ENCODE assay signal across 10 cellular contexts in genomic region chr13:41231786-41232185, GRCh38. TPM values are rescaled to one million over a fixed set of nuclear protein-coding genes. Genes with fewer than 3 reads are reported as not detected.
DNase-seq lines count a peak whose midpoint lies in the region; ATAC-seq and TF ChIP-seq lines count a peak whose summit lies in the region.
"Had no signal": no experiment of that assay in that cellular context is flagged by ENCODE, and none has a peak within 500 bp of the region (broad histone marks: within the 10 kb centered on the region; RNA-seq: fewer than 3 reads in every experiment).

No MANE protein-coding gene starts in this region.

- H3K4me3 Mint-ChIP-seq in MCF 10A (ENCODE audit: unreplicated experiment), result no peak overlapping the region
- no peak overlapping the region for H3K4me3 Mint-ChIP-seq in stimulated activated naive B cell treated with anti-CD40 and anti-IgM and Interleukin-4, amounts not matched to agents 10 μg/mL and 1 μg/mL and 100 μg/mL, for 72 hours
- H3K4me3 Mint-ChIP-seq in T-helper 2 cell treated with Interferon-gamma antibody and Interleukin-4, amounts not matched to agents 5 μg/mL and 100 μg/mL, for 36 hours, result no peak overlapping the region

- H3K36me3 Mint-ChIP-seq in MCF 10A (ENCODE audit: insufficient read depth, unreplicated experiment), result peaks cover 12% of the 10 kb centered on the region
- H3K36me3 Mint-ChIP-seq in stimulated activated naive B cell treated with anti-CD40 and anti-IgM and Interleukin-4, amounts not matched to agents 10 μg/mL and 1 μg/mL and 100 μg/mL, for 72 hours, result peaks cover 34 to 60% of the 10 kb centered on the region in 2 donors
- peaks cover 31% of the 10 kb centered on the region for H3K36me3 Mint-ChIP-seq in T-helper 2 cell treated with Interferon-gamma antibody and Interleukin-4, amounts not matched to agents 5 μg/mL and 100 μg/mL, for 36 hours (ENCODE audit: low read depth)

- intact Hi-C loops in MCF 10A (cut with micrococcal nuclease) (no loop called here), breast epithelium (cut with DNase I; ENCODE audit: low total_unique reads) (no loop called here)

- CTCF ChIA-PET in MCF 10A (lab: Yijun Ruan, JAX), result interaction anchor here (0.6 to 2.5 kb wide), 4 partner anchors 9 to 453 kb away, joined by 3 to 11 read pairs (median 5); no protein-coding TSS in a partner anchor

- H3K4me3 ChIP-seq in breast epithelium, result no peak overlapping the region

- ATAC-seq in esophagus mucosa, result peak; percentile 64
- no peak for ATAC-seq in stimulated activated naive B cell treated with anti-CD40 and anti-IgM and Interleukin-4, amounts not matched to agents 10 μg/mL and 1 μg/mL and 100 μg/mL, for 72 hours (replicated peaks)

- POLR2A ChIA-PET in MCF 10A (lab: Yijun Ruan, JAX), result interaction anchor here (0.6 to 0.8 kb wide), 2 partner anchors 32 to 171 kb away, joined by 3 read pairs; partner anchors contain the start of gene MTRF1

- TF ChIP-seq POLR2A in breast epithelium (IDR thresholded peaks at IDR 0.05), result no peak

- peaks cover 14% of the 10 kb centered on the region for H3K4me1 Mint-ChIP-seq in MCF 10A (ENCODE audit: insufficient read depth, unreplicated experiment)
- peaks cover 10 to 20% of the 10 kb centered on the region in 2 donors for H3K4me1 Mint-ChIP-seq in stimulated activated naive B cell treated with anti-CD40 and anti-IgM and Interleukin-4, amounts not matched to agents 10 μg/mL and 1 μg/mL and 100 μg/mL, for 72 hours
- no peaks in the 10 kb centered on the region for H3K4me1 Mint-ChIP-seq in T-helper 2 cell treated with Interferon-gamma antibody and Interleukin-4, amounts not matched to agents 5 μg/mL and 100 μg/mL, for 36 hours (ENCODE audit: low read depth)

- peak overlapping the region; percentile 85 for H3K27ac Mint-ChIP-seq in MCF 10A (ENCODE audit: low read depth, unreplicated experiment)
- peak overlapping the region; percentile 80 for H3K27ac Mint-ChIP-seq in stimulated activated naive B cell treated with anti-CD40 and anti-IgM and Interleukin-4, amounts not matched to agents 10 μg/mL and 1 μg/mL and 100 μg/mL, for 72 hours
- no peak overlapping the region for H3K27ac Mint-ChIP-seq in T-helper 2 cell treated with Interferon-gamma antibody and Interleukin-4, amounts not matched to agents 5 μg/mL and 100 μg/mL, for 36 hours

- H3K36me3 ChIP-seq in breast epithelium, result no peaks in the 10 kb centered on the region

- no peaks in the 10 kb centered on the region for H3K4me1 ChIP-seq in breast epithelium

- no peaks in the 10 kb centered on the region for H3K9me3 Mint-ChIP-seq in MCF 10A (ENCODE audit: unreplicated experiment)
- no peaks in the 10 kb centered on the region for H3K9me3 Mint-ChIP-seq in stimulated activated naive B cell treated with anti-CD40 and anti-IgM and Interleukin-4, amounts not matched to agents 10 μg/mL and 1 μg/mL and 100 μg/mL, for 72 hours
- H3K9me3 Mint-ChIP-seq in T-helper 2 cell treated with Interferon-gamma antibody and Interleukin-4, amounts not matched to agents 5 μg/mL and 100 μg/mL, for 36 hours, result no peaks in the 10 kb centered on the region

- no peak overlapping the region for H3K27ac ChIP-seq in breast epithelium

- no TSS peak for BruUV-seq in MCF 10A (replicated peaks; lab: Mats Ljungman, UMichigan)

- TF ChIP-seq CTCF in MCF 10A (IDR thresholded peaks at IDR 0.05; ENCODE audit: unreplicated experiment) (no peak), breast epithelium (IDR thresholded peaks at IDR 0.05) (no peak)

- H3K9me3 ChIP-seq in breast epithelium, result no peaks in the 10 kb centered on the region

- no peaks in the 10 kb centered on the region for H3K27me3 Mint-ChIP-seq in MCF 10A (ENCODE audit: insufficient read depth, unreplicated experiment)
- H3K27me3 Mint-ChIP-seq in stimulated activated naive B cell treated with anti-CD40 and anti-IgM and Interleukin-4, amounts not matched to agents 10 μg/mL and 1 μg/mL and 100 μg/mL, for 72 hours, result no peaks in the 10 kb centered on the region
- no peaks in the 10 kb centered on the region for H3K27me3 Mint-ChIP-seq in T-helper 2 cell treated with Interferon-gamma antibody and Interleukin-4, amounts not matched to agents 5 μg/mL and 100 μg/mL, for 36 hours (ENCODE audit: low read depth)

- DNase-seq in MCF 10A (ENCODE audit: unreplicated experiment), result peak; percentile 57
- no peak for DNase-seq in breast epithelium (ENCODE audit: low spot score in 2 of 2)
- peak; percentile 62 for DNase-seq in NCI-H2171 (lab: John Stamatoyannopoulos, UW)
- DNase-seq in stimulated activated naive B cell treated with anti-CD40 and anti-IgM and Interleukin-4, amounts not matched to agents 10 μg/mL and 1 μg/mL and 100 μg/mL, for 72 hours, result no peak
- no peak for DNase-seq in T-helper 2 cell treated with Interferon-gamma antibody and Interleukin-4, amounts not matched to agents 5 μg/mL and 100 μg/mL, for 36 hours (ENCODE audit: low spot score)
- DNase-seq in SW480 (ENCODE audit: low spot score), result no peak
- no peak for DNase-seq in NCI-H2081 treated with DMSO at 0.1 percent for 48 hours (lab: John Stamatoyannopoulos, UW)
- DNase-seq: AML-193, NCI-H446 treated with DMSO at 0.1 percent for 48 hours had no signal

- no peaks in the 10 kb centered on the region for H3K27me3 ChIP-seq in breast epithelium

RNA-seq across cellular contexts. Expression of gene MTRF1, which starts 31.6 kb away (rescaled TPM):
- total RNA-seq in MCF 10A (2022) (10.3 and 11.7 TPM in 2 replicates), breast epithelium (10 to 100 TPM; 10.4 to 18.6 (median 12.8) TPM), esophagus mucosa (9.2 TPM)

RNA-seq across cellular contexts. Expression of gene KBTBD7, which starts 37.4 kb away (rescaled TPM):
- total RNA-seq in MCF 10A (2022) (1.4 and 1.8 TPM in 2 replicates), breast epithelium (10 to 100 TPM in 1 of 3 donors, 1 to 10 TPM in 2; 5.4 to 15.5 (median 7.9) TPM), esophagus mucosa (2.0 TPM)

Comparison
In these comparisons a context has a peak if more than half of its experiments do, and no peak if none do; other contexts are left out.
1. DNase-seq: peak in MCF 10A (single experiment) and NCI-H2171 (single experiment); none in breast epithelium (0 of 2), stimulated activated naive B cell treated with anti-CD40 and anti-IgM and Interleukin-4, amounts not matched to agents 10 μg/mL and 1 μg/mL and 100 μg/mL, for 72 hours (single experiment), T-helper 2 cell treated with Interferon-gamma antibody and Interleukin-4, amounts not matched to agents 5 μg/mL and 100 μg/mL, for 36 hours (single experiment), SW480 (single experiment) and NCI-H2081 treated with DMSO at 0.1 percent for 48 hours (single experiment).